8 cellular contexts compared by ENCODE assay signal in genomic region chr18:3771121-3771971, GRCh38.
A peak's percentile ranks its signal among the peaks of the same experiment; 100 is the strongest.
DNase-seq lines count a peak whose midpoint lies in the region; ATAC-seq and TF ChIP-seq lines count a peak whose summit lies in the region.

No MANE protein-coding gene starts in this region.

- H3K4me2 ChIP-seq in GM23338: peak overlapping the region; percentile 84
- H3K4me2 ChIP-seq in hepatocyte: peak overlapping the region; percentile 73

- ATAC-seq in GM23338: peak; percentile 96

- H3K9me3 Mint-ChIP-seq in GM23338: peaks cover 2% of the 10 kb centered on the region

- H4K20me1 ChIP-seq in GM23338 (replicated peaks; ENCODE audit: insufficient read depth) (no peaks in the 10 kb centered on the region), hepatocyte (ENCODE audit: insufficient read depth, poor library complexity, severe bottlenecking) (no peaks in the 10 kb centered on the region)

- H3K4me3 Mint-ChIP-seq in GM23338: peak overlapping the region; percentile 78

- H3K27ac ChIP-seq in GM23338 (ENCODE audit: low read depth) (peak overlapping the region; percentile 8; the same call in 1 of the 2 replicates), hepatocyte (peak overlapping the region; percentile 71), rectal smooth muscle tissue (ENCODE audit: low read depth, low read length) (no peak overlapping the region), uterus (peak overlapping the region in 1 of 2 donors; percentile 47)

- WGBS in hepatocyte (ENCODE audit: low lambda C conversion rate, missing lambda C conversion rate): under 1% methylated on average over 39 of the region's 40 CpGs

- H3F3A ChIP-seq in GM23338 (replicated peaks; ENCODE audit: low read depth): no peaks in the 10 kb centered on the region

- H3K4me3 ChIP-seq in GM23338: peak overlapping the region; percentile 62
- H3K4me3 ChIP-seq in hepatocyte: peak overlapping the region; percentile 16
- H3K4me3 ChIP-seq in rectal smooth muscle tissue (ENCODE audit: low read length): peak overlapping the region; percentile 45
- peak overlapping the region in 1 of 2 donors; percentile 33 for H3K4me3 ChIP-seq in uterus

- H3K9me2 ChIP-seq in GM23338 (ENCODE audit: insufficient read depth) (no peaks in the 10 kb centered on the region), hepatocyte (replicated peaks; ENCODE audit: insufficient read depth) (no peaks in the 10 kb centered on the region)

- peak in 1 of 2 donors; percentile 32 for TF ChIP-seq POLR2A in uterus (IDR thresholded peaks at IDR 0.05)

- H3K27me3 ChIP-seq in GM23338 (ENCODE audit: insufficient read depth) (peaks cover 6% of the 10 kb centered on the region; the same call in 1 of the 2 replicates), hepatocyte (no peaks in the 10 kb centered on the region), rectal smooth muscle tissue (ENCODE audit: control insufficient read depth, insufficient read depth, low read length) (no peaks in the 10 kb centered on the region), uterus (no peaks in the 10 kb centered on the region)

- intact Hi-C loops in uterus (cut with DNase I; ENCODE audit: low total_unique reads): no loop called here

- peaks cover 44% of the 10 kb centered on the region for H3K4me1 Mint-ChIP-seq in GM23338

- peak; percentile 87 for TF ChIP-seq CTCF in GM23338 (conservative IDR thresholded peaks at IDR 0.05; ENCODE audit: low read depth in 2 of 2)
- peak; percentile 91 for TF ChIP-seq CTCF in hepatocyte (IDR thresholded peaks at IDR 0.05; ENCODE audit: poor library complexity)
- peak; percentile 93 to 97 (median 94) for TF ChIP-seq CTCF in uterus (IDR thresholded peaks at IDR 0.05)

- H3K9me3 ChIP-seq in hepatocyte (ENCODE audit: low read depth) (no peaks in the 10 kb centered on the region), uterus (no peaks in the 10 kb centered on the region)

- no peaks in the 10 kb centered on the region for H3K27me3 Mint-ChIP-seq in GM23338 (ENCODE audit: insufficient read depth, low read depth, poor library complexity)

- H2AFZ ChIP-seq in GM23338 (peak overlapping the region; percentile 83), hepatocyte (peak overlapping the region; percentile 68)

- H3K36me3 ChIP-seq in GM23338 (ENCODE audit: insufficient read depth) (no peaks in the 10 kb centered on the region), hepatocyte (replicated peaks; ENCODE audit: insufficient read depth, low read depth) (no peaks in the 10 kb centered on the region), rectal smooth muscle tissue (ENCODE audit: control insufficient read depth, insufficient read depth, low read length) (no peaks in the 10 kb centered on the region), uterus (no peaks in the 10 kb centered on the region)

- no peak overlapping the region for H3K27ac Mint-ChIP-seq in GM23338

- DNase-seq in G401 (ENCODE audit: low spot score) (peak; percentile 83), GM23338 (ENCODE audit: low spot score) (peak; percentile 82), Kasumi-1 (lab: John Stamatoyannopoulos, UW) (peak; percentile 71 to 76), T-helper 2 cell (peak; percentile 13 to 76 (median 47)), anterior cingulate cortex (lab: John Stamatoyannopoulos, UW) (peak; percentile 21 to 89 (median 75)), hepatocyte (ENCODE audit: low spot score) (peak; percentile 93), uterus (peak; percentile 77 to 85)

- H3K9ac ChIP-seq in rectal smooth muscle tissue (ENCODE audit: low read length): no peak overlapping the region

- H3K36me3 Mint-ChIP-seq in GM23338 (ENCODE audit: low read depth): peaks cover 6% of the 10 kb centered on the region

- in situ Hi-C loops in G401 (cut with HindIII; ENCODE audit: low sequenced_read_pairs): loop anchor here (5.0 kb wide), 1 partner anchor 64 kb away; no protein-coding TSS in a partner anchor

- H3K4me1 ChIP-seq in GM23338 (ENCODE audit: insufficient read depth) (peaks cover 28% of the 10 kb centered on the region), hepatocyte (ENCODE audit: insufficient read depth) (peaks cover 16% of the 10 kb centered on the region), rectal smooth muscle tissue (ENCODE audit: control insufficient read depth, insufficient read depth, low read length) (no peaks in the 10 kb centered on the region), uterus (no peaks in the 10 kb centered on the region)

- H3K79me2 ChIP-seq in GM23338 (replicated peaks; ENCODE audit: insufficient read depth): no peaks in the 10 kb centered on the region
- H3K79me2 ChIP-seq in hepatocyte: no peaks in the 10 kb centered on the region

TF ChIP-seq in GM23338, 12 proteins besides CTCF, POLR2A, EP300 and RAD21:
- TF ChIP-seq EZH2 (IDR thresholded peaks at IDR 0.05; ENCODE audit: low read depth, unreplicated experiment) (no peak), NANOG (IDR thresholded peaks at IDR 0.05; ENCODE audit: borderline replicate concordance) (no peak), POLR2AphosphoS5 (IDR thresholded peaks at IDR 0.05; ENCODE audit: low read depth) (no peak), CREB1 (CRISPR knock-in tag; IDR thresholded peaks at IDR 0.05; ENCODE audit: low read depth) (peak; percentile 59; the same call in 1 of the 2 replicates)
